Comparison of ENCODE assay signal across 19 cellular contexts in the genomic region with DNA sequence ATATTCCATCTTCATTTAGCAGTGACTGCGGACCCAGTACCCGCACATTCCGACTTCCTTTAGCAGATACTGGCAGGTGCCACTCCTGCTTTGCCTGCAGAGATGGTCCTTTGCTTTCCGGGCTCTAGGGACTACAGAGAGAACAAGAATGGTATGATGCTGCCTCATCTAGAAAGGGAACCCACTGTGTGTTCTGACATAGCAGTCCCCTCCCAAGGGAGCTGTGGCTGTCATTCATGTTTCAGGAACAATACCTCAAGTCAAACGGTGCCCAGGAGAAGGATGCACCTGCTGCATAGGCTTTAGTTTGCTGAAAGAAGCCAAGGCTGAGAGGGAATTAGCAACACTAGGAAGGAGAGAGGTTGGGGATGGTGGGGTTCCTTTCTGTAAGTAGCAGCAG.
DNase-seq lines count a peak whose midpoint lies in the region; ATAC-seq and TF ChIP-seq lines count a peak whose summit lies in the region.
"Had no signal": no experiment of that assay in that cellular context is flagged by ENCODE, and none has a peak within 500 bp of the region (broad histone marks: within the 10 kb centered on the region; RNA-seq: fewer than 3 reads in every experiment).

No MANE protein-coding gene starts in this region.

- TF ChIP-seq CTCF in WERI-Rb-1 (IDR thresholded peaks at IDR 0.05; ENCODE audit: low read depth, low read length): no peak

- H3K36me3 ChIP-seq in WERI-Rb-1: no peaks in the 10 kb centered on the region
- H3K36me3 ChIP-seq: BE2C, MG63 had no signal

- H3K27ac ChIP-seq in WERI-Rb-1: no peak overlapping the region

- ATAC-seq in GM18511 (IDR thresholded peaks at IDR 0.05; ENCODE audit: unreplicated experiment) (peak; percentile 70), GM19438 (IDR thresholded peaks at IDR 0.05; ENCODE audit: low read depth, unreplicated experiment) (peak; percentile 65), HG03060 (IDR thresholded peaks at IDR 0.05; ENCODE audit: low read depth, unreplicated experiment) (peak; percentile 75), HG02678 (IDR thresholded peaks at IDR 0.05; ENCODE audit: unreplicated experiment) (no peak)

- no peaks in the 10 kb centered on the region for H3K27me3 ChIP-seq in WERI-Rb-1 (ENCODE audit: insufficient read depth, low read depth, severe bottlenecking)
- H3K27me3 ChIP-seq: BE2C, MG63 had no signal

- H3K4me3 ChIP-seq in WERI-Rb-1 (ENCODE audit: low read depth, low read length): no peak overlapping the region
- H3K4me3 ChIP-seq: MG63 had no signal

- DNase-seq in WERI-Rb-1 (peak; percentile 46), EL (no peak), DMS153 (lab: John Stamatoyannopoulos, UW) (no peak)
- no peak for DNase-seq in activated CD4-positive, alpha-beta T cell treated with anti-CD3 and anti-CD28 coated beads for 48 hours
- DNase-seq: BE2C; CD8-positive, alpha-beta memory T cell; H9; KG1; MG63; NCI-H2029 treated with DMSO at 0.1 percent for 48 hours; NCI-H345; NCI-H526 treated with DMSO at 0.1 percent for 48 hours; OCI-M1; RPMI8226; T-helper 2 cell had no signal

- H3K9me3 ChIP-seq in WERI-Rb-1 (ENCODE audit: severe bottlenecking): no peaks in the 10 kb centered on the region
- H3K9me3 ChIP-seq: BE2C, MG63 had no signal
